17 cellular contexts compared by ENCODE assay signal in the genomic region with DNA sequence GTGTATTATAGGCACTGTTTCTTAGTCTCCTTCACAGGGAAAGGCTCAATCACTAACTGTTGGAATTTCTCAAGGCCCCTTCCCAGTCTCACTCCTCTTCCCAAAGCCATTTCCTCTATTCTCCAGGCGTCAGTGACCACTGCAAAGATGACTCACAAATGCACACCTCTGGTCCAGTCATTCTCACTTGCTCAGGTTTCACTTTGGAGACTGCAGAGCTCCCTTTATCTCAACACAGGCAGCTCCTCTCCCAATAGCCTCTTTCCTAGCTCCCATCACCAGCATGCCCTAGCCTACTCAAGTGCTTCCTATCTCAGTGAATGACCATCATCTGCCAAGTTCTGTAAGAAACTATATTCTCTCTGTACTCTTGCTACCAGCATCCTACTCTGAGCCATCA.
A peak's percentile ranks its signal among the peaks of the same experiment; 100 is the strongest.
DNase-seq lines count a peak whose midpoint lies in the region; ATAC-seq lines count a peak whose summit lies in the region.
"Had no signal": no experiment of that assay in that cellular context is flagged by ENCODE, and none has a peak within 500 bp of the region (broad histone marks: within the 10 kb centered on the region; RNA-seq: fewer than 3 reads in every experiment).

No MANE protein-coding gene starts in this region.

- no peak overlapping the region for H3K4me3 Mint-ChIP-seq in activated T-cell treated with anti-CD3 and anti-CD28 coated beads, Interleukin-2, amount 50 U/mL, for 4 hours
- H3K4me3 Mint-ChIP-seq: CD14-positive monocyte, H9 had no signal

- H3K36me3 Mint-ChIP-seq in activated T-cell treated with anti-CD3 and anti-CD28 coated beads, Interleukin-2, amount 50 U/mL, for 4 hours (ENCODE audit: insufficient read depth): no peaks in the 10 kb centered on the region
- H3K36me3 Mint-ChIP-seq: CD14-positive monocyte had no signal

- no peaks in the 10 kb centered on the region for H3K9me3 Mint-ChIP-seq in activated T-cell treated with anti-CD3 and anti-CD28 coated beads, Interleukin-2, amount 50 U/mL, for 4 hours
- H3K9me3 Mint-ChIP-seq: H9 had no signal

- ATAC-seq in HG02970 (IDR thresholded peaks at IDR 0.05; ENCODE audit: low FRiP score, unreplicated experiment): no peak
- ATAC-seq in activated T-cell treated with anti-CD3 and anti-CD28 coated beads, Interleukin-2, amount 50 U/mL, for 4 hours: no peak
- ATAC-seq: PC-3 had no signal

- peak; percentile 55 for DNase-seq in HT1080 (ENCODE audit: low read depth)
- peak; percentile 23 for DNase-seq in astrocyte of the hippocampus (ENCODE audit: low read depth, low spot score)
- DNase-seq in epithelial cell of prostate (ENCODE audit: low read depth, low spot score): peak; percentile 55
- peak; percentile 19 for DNase-seq in superior temporal gyrus (ENCODE audit: extremely low spot score)
- DNase-seq in stimulated activated CD4-positive, alpha-beta T cell treated with anti-CD3 and anti-CD28 coated beads, Interleukin-15, amount 100 ng/mL, for 24 hours: no peak
- DNase-seq in activated T-cell treated with anti-CD3 and anti-CD28 coated beads, Interleukin-2, amount 50 U/mL, for 4 hours: no peak
- DNase-seq: AML-193, DMS 273 treated with DMSO at 0.1 percent for 48 hours, H9, MV-4-11, NCI-H1417, NCI-H2029, NCI-H2171 treated with DMSO at 0.1 percent for 48 hours, NCI-H82, PC-3 had no signal

- no peak overlapping the region for H3K27ac ChIP-seq in epithelial cell of prostate

- peaks cover 2% of the 10 kb centered on the region for H3K27me3 Mint-ChIP-seq in activated T-cell treated with anti-CD3 and anti-CD28 coated beads, Interleukin-2, amount 50 U/mL, for 4 hours (ENCODE audit: low read depth)

- no peaks in the 10 kb centered on the region for H3K4me1 Mint-ChIP-seq in activated T-cell treated with anti-CD3 and anti-CD28 coated beads, Interleukin-2, amount 50 U/mL, for 4 hours (ENCODE audit: low read depth)
- H3K4me1 Mint-ChIP-seq: CD14-positive monocyte had no signal

Comparison
In these comparisons a context has a peak if more than half of its experiments do, and no peak if none do; other contexts are left out.
1. DNase-seq: peak in HT1080 (single experiment), astrocyte of the hippocampus (single experiment), epithelial cell of prostate (single experiment) and superior temporal gyrus (single experiment); none in stimulated activated CD4-positive, alpha-beta T cell treated with anti-CD3 and anti-CD28 coated beads, Interleukin-15, amount 100 ng/mL, for 24 hours (single experiment) and activated T-cell treated with anti-CD3 and anti-CD28 coated beads, Interleukin-2, amount 50 U/mL, for 4 hours (single experiment).